8 cellular contexts compared by ENCODE assay signal in genomic region chr10:100006241-100006886, GRCh38. TPM values are rescaled to one million over a fixed set of nuclear protein-coding genes. Genes with fewer than 3 reads are reported as not detected.
A peak's percentile ranks its signal among the peaks of the same experiment; 100 is the strongest.
DNase-seq lines count a peak whose midpoint lies in the region; ATAC-seq, FAIRE-seq and TF ChIP-seq lines count a peak whose summit lies in the region.

No MANE protein-coding gene starts in this region.

- TF ChIP-seq CTCF in WTC11 (IDR thresholded peaks at IDR 0.05) = no peak
- no peak for TF ChIP-seq CTCF in thyroid gland (IDR thresholded peaks at IDR 0.05)

- no peak overlapping the region for H3K4me3 Mint-ChIP-seq in WTC11

- no peaks in the 10 kb centered on the region for H3K27me3 ChIP-seq in thyroid gland

- peaks cover 21% of the 10 kb centered on the region for H3K27me3 Mint-ChIP-seq in WTC11 (ENCODE audit: low read depth)

- H3K27ac ChIP-seq in thyroid gland = peak overlapping the region in 2 of 3 donors; percentile 29 to 86

- H3K4me3 ChIP-seq in thyroid gland (replicated peaks in 1 of 3) = no peak overlapping the region

- CTCF ChIA-PET in WTC11 (lab: Charles Lee) = interaction anchor here (0.5 kb wide), 1 partner anchor 14 kb away, joined by 3 read pairs; no protein-coding TSS in a partner anchor

- 65 to 69% methylated on average over 4 of the region's 4 CpGs for WGBS in thyroid gland, 2 donors

- TF ChIP-seq POLR2A in H54 (IDR thresholded peaks at IDR 0.05; ENCODE audit: low read depth, low read length) (no peak), thyroid gland (IDR thresholded peaks at IDR 0.05) (no peak)

- H3K36me3 Mint-ChIP-seq in WTC11 = no peaks in the 10 kb centered on the region; the same call in 1 of the 2 replicates

- H3K9me3 Mint-ChIP-seq in WTC11 = 0 out of 2 replicates have a peak, but pooled peaks cover 8% of the 10 kb centered on the region

- peaks cover 19 to 24% of the 10 kb centered on the region in 2 donors for H3K4me1 ChIP-seq in thyroid gland

- intact Hi-C loops in thyroid gland (cut with DNase I) = no loop called here

- POLR2A ChIA-PET in WTC11 (lab: Charles Lee) = interaction anchor here (0.6 kb wide), 1 partner anchor 558 kb away, joined by 6 read pairs; no protein-coding TSS in a partner anchor

- H3K9me3 ChIP-seq in thyroid gland = no peaks in the 10 kb centered on the region

- peak; percentile 88 for FAIRE-seq in H54 (lab: Jason Lieb, UNC)

- no peak for ATAC-seq in WTC11
- ATAC-seq in HG03135 (IDR thresholded peaks at IDR 0.05; ENCODE audit: unreplicated experiment) = no peak

- DNase-seq in AG08395 (ENCODE audit: low spot score) = peak; percentile 84
- peak; percentile 82 for DNase-seq in H54 (ENCODE audit: insufficient read length, low spot score)
- DNase-seq in WTC11 (ENCODE audit: low spot score) = no peak
- peak; percentile 98 for DNase-seq in iris pigment epithelial cell (ENCODE audit: low read depth)
- no peak for DNase-seq in thyroid gland
- no peak for DNase-seq in anterior cingulate cortex (lab: John Stamatoyannopoulos, UW)
- DNase-seq in NCI-H187 treated with DMSO at 0.1 percent for 48 hours (lab: John Stamatoyannopoulos, UW) = no peak

- peak overlapping the region; percentile 26; the same call in 1 of the 2 replicates for H3K27ac Mint-ChIP-seq in WTC11

- H3K4me1 Mint-ChIP-seq in WTC11 = peaks cover 40% of the 10 kb centered on the region

- H3K36me3 ChIP-seq in thyroid gland = no peaks in the 10 kb centered on the region

TF ChIP-seq in WTC11, 78 proteins besides CTCF, POLR2A, EP300 and RAD21 (continues in another document):
- TF ChIP-seq SP1 (CRISPR knock-in tag; conservative IDR thresholded peaks at IDR 0.05) = no peak
- TF ChIP-seq SMAD3 (CRISPR knock-in tag; IDR thresholded peaks at IDR 0.05; ENCODE audit: borderline replicate concordance) = no peak
- no peak for TF ChIP-seq ZSCAN18 (CRISPR knock-in tag; IDR thresholded peaks at IDR 0.05)
- no peak for TF ChIP-seq CREM (CRISPR knock-in tag; IDR thresholded peaks at IDR 0.05)
- TF ChIP-seq ZNF671 (CRISPR knock-in tag; IDR thresholded peaks at IDR 0.05) = no peak
- TF ChIP-seq, protein P1, sequence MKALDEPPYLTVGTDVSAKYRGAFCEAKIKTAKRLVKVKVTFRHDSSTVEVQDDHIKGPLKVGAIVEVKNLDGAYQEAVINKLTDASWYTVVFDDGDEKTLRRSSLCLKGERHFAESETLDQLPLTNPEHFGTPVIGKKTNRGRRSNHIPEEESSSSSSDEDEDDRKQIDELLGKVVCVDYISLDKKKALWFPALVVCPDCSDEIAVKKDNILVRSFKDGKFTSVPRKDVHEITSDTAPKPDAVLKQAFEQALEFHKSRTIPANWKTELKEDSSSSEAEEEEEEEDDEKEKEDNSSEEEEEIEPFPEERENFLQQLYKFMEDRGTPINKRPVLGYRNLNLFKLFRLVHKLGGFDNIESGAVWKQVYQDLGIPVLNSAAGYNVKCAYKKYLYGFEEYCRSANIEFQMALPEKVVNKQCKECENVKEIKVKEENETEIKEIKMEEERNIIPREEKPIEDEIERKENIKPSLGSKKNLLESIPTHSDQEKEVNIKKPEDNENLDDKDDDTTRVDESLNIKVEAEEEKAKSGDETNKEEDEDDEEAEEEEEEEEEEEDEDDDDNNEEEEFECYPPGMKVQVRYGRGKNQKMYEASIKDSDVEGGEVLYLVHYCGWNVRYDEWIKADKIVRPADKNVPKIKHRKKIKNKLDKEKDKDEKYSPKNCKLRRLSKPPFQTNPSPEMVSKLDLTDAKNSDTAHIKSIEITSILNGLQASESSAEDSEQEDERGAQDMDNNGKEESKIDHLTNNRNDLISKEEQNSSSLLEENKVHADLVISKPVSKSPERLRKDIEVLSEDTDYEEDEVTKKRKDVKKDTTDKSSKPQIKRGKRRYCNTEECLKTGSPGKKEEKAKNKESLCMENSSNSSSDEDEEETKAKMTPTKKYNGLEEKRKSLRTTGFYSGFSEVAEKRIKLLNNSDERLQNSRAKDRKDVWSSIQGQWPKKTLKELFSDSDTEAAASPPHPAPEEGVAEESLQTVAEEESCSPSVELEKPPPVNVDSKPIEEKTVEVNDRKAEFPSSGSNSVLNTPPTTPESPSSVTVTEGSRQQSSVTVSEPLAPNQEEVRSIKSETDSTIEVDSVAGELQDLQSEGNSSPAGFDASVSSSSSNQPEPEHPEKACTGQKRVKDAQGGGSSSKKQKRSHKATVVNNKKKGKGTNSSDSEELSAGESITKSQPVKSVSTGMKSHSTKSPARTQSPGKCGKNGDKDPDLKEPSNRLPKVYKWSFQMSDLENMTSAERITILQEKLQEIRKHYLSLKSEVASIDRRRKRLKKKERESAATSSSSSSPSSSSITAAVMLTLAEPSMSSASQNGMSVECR (CRISPR knock-in tag; IDR thresholded peaks at IDR 0.05; ENCODE audit: borderline replicate concordance) = no peak
- no peak for TF ChIP-seq ZNF396 (CRISPR knock-in tag; IDR thresholded peaks at IDR 0.05; ENCODE audit: borderline replicate concordance)
- TF ChIP-seq ZNF121 (CRISPR knock-in tag; IDR thresholded peaks at IDR 0.05) = no peak
- TF ChIP-seq, protein P2, sequence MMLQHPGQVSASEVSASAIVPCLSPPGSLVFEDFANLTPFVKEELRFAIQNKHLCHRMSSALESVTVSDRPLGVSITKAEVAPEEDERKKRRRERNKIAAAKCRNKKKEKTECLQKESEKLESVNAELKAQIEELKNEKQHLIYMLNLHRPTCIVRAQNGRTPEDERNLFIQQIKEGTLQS (CRISPR knock-in tag; conservative IDR thresholded peaks at IDR 0.05) = no peak
- TF ChIP-seq NFE2L1 (CRISPR knock-in tag; IDR thresholded peaks at IDR 0.05) = no peak
- TF ChIP-seq ZNF263 (CRISPR knock-in tag; IDR thresholded peaks at IDR 0.05; ENCODE audit: low read depth) = no peak
- TF ChIP-seq, protein P3, sequence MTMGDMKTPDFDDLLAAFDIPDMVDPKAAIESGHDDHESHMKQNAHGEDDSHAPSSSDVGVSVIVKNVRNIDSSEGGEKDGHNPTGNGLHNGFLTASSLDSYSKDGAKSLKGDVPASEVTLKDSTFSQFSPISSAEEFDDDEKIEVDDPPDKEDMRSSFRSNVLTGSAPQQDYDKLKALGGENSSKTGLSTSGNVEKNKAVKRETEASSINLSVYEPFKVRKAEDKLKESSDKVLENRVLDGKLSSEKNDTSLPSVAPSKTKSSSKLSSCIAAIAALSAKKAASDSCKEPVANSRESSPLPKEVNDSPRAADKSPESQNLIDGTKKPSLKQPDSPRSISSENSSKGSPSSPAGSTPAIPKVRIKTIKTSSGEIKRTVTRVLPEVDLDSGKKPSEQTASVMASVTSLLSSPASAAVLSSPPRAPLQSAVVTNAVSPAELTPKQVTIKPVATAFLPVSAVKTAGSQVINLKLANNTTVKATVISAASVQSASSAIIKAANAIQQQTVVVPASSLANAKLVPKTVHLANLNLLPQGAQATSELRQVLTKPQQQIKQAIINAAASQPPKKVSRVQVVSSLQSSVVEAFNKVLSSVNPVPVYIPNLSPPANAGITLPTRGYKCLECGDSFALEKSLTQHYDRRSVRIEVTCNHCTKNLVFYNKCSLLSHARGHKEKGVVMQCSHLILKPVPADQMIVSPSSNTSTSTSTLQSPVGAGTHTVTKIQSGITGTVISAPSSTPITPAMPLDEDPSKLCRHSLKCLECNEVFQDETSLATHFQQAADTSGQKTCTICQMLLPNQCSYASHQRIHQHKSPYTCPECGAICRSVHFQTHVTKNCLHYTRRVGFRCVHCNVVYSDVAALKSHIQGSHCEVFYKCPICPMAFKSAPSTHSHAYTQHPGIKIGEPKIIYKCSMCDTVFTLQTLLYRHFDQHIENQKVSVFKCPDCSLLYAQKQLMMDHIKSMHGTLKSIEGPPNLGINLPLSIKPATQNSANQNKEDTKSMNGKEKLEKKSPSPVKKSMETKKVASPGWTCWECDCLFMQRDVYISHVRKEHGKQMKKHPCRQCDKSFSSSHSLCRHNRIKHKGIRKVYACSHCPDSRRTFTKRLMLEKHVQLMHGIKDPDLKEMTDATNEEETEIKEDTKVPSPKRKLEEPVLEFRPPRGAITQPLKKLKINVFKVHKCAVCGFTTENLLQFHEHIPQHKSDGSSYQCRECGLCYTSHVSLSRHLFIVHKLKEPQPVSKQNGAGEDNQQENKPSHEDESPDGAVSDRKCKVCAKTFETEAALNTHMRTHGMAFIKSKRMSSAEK (CRISPR knock-in tag; IDR thresholded peaks at IDR 0.05; ENCODE audit: borderline replicate concordance) = no peak
- no peak for TF ChIP-seq CBFB (CRISPR knock-in tag; IDR thresholded peaks at IDR 0.05; ENCODE audit: low read depth)
- TF ChIP-seq MYBL2 (CRISPR knock-in tag; IDR thresholded peaks at IDR 0.05) = no peak
- no peak for TF ChIP-seq NR1H2 (CRISPR knock-in tag; IDR thresholded peaks at IDR 0.05)
- TF ChIP-seq, protein P4, sequence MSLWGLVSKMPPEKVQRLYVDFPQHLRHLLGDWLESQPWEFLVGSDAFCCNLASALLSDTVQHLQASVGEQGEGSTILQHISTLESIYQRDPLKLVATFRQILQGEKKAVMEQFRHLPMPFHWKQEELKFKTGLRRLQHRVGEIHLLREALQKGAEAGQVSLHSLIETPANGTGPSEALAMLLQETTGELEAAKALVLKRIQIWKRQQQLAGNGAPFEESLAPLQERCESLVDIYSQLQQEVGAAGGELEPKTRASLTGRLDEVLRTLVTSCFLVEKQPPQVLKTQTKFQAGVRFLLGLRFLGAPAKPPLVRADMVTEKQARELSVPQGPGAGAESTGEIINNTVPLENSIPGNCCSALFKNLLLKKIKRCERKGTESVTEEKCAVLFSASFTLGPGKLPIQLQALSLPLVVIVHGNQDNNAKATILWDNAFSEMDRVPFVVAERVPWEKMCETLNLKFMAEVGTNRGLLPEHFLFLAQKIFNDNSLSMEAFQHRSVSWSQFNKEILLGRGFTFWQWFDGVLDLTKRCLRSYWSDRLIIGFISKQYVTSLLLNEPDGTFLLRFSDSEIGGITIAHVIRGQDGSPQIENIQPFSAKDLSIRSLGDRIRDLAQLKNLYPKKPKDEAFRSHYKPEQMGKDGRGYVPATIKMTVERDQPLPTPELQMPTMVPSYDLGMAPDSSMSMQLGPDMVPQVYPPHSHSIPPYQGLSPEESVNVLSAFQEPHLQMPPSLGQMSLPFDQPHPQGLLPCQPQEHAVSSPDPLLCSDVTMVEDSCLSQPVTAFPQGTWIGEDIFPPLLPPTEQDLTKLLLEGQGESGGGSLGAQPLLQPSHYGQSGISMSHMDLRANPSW (CRISPR knock-in tag; conservative IDR thresholded peaks at IDR 0.05; ENCODE audit: low read depth) = no peak

RNA-seq across cellular contexts. Expression of gene DNMBP, which starts 3.4 kb away (rescaled TPM):
- total RNA-seq in WTC11 (2021) = 19.7 to 25.3 TPM (median 22.2 TPM) in 3 replicates
- total RNA-seq in thyroid gland = 10 to 100 TPM; 11.7 to 17.4 (median 13.4) TPM

Comparison
In these comparisons a context has a peak if more than half of its experiments do, and no peak if none do; other contexts are left out.
1. DNase-seq: peak in AG08395 (single experiment), H54 (single experiment) and iris pigment epithelial cell (single experiment); none in WTC11 (single experiment), thyroid gland (0 of 2), anterior cingulate cortex (0 of 58) and NCI-H187 treated with DMSO at 0.1 percent for 48 hours (single experiment).